31 cellular contexts compared by ENCODE assay signal in genomic region chr9:105223544-105224140, GRCh38.
"Had no signal": no experiment of that assay in that cellular context is flagged by ENCODE, and none has a peak within 500 bp of the region (broad histone marks: within the 10 kb centered on the region; RNA-seq: fewer than 3 reads in every experiment).

No MANE protein-coding gene starts in this region.

- H3K36me3 Mint-ChIP-seq: activated naive CD4-positive, alpha-beta T cell treated with anti-CD3 and anti-CD28 coated beads, Interleukin-2, amount 10 ng/mL, durations not matched to agents 7 days and 5 days had no signal

- H3K4me1 Mint-ChIP-seq: activated CD4-positive, alpha-beta memory T cell treated with anti-CD3 and anti-CD28 coated beads, Interleukin-2, amount 10 ng/mL, durations not matched to agents 7 days and 5 days; activated CD4-positive, alpha-beta T cell treated with anti-CD3 and anti-CD28 coated beads, Interleukin-2, amount 10 ng/mL, durations not matched to agents 7 days and 5 days; activated naive CD4-positive, alpha-beta T cell treated with anti-CD3 and anti-CD28 coated beads, Interleukin-2, amount 10 ng/mL, durations not matched to agents 7 days and 5 days; activated naive CD8-positive, alpha-beta T cell treated with anti-CD3 and anti-CD28 coated beads, Interleukin-2, amount 10 ng/mL, durations not matched to agents 7 days and 5 days; T-helper 17 cell had no signal

- H3K27ac Mint-ChIP-seq: activated CD4-positive, alpha-beta memory T cell treated with anti-CD3 and anti-CD28 coated beads, Interleukin-2, amount 10 ng/mL, durations not matched to agents 7 days and 5 days; activated CD4-positive, alpha-beta T cell treated with anti-CD3 and anti-CD28 coated beads, Interleukin-2, amount 10 ng/mL, durations not matched to agents 7 days and 5 days; activated naive CD4-positive, alpha-beta T cell treated with anti-CD3 and anti-CD28 coated beads, Interleukin-2, amount 10 ng/mL, durations not matched to agents 7 days and 5 days; activated naive CD4-positive, alpha-beta T cell treated with anti-CD3 and anti-CD28 coated beads, Interleukin-2, amount 50 U/mL, for 72 hours; activated naive CD8-positive, alpha-beta T cell treated with anti-CD3 and anti-CD28 coated beads, Interleukin-2, amount 10 ng/mL, durations not matched to agents 7 days and 5 days; activated T-cell treated with anti-CD3 and anti-CD28 coated beads, Interleukin-2, amount 50 U/mL, for 24 hours; activated T-cell treated with anti-CD3 and anti-CD28 coated beads, Interleukin-2, amount 50 U/mL, for 72 hours; effector memory CD8-positive, alpha-beta T cell; T-helper 17 cell; T-helper 2 cell treated with Interferon-gamma antibody and Interleukin-4, amounts not matched to agents 5 μg/mL and 100 μg/mL, for 36 hours had no signal

- H3K79me2 ChIP-seq: hepatocyte had no signal

- H3K27ac ChIP-seq: body of pancreas, esophagus squamous epithelium, gastroesophageal sphincter, heart right ventricle, hepatocyte had no signal

- DNase-seq: activated CD4-positive, alpha-beta memory T cell treated with anti-CD3 and anti-CD28 coated beads, Interleukin-2, amount 10 ng/mL, durations not matched to agents 7 days and 5 days; activated CD4-positive, alpha-beta T cell treated with anti-CD3 and anti-CD28 coated beads for 1 hour; activated CD4-positive, alpha-beta T cell treated with anti-CD3 and anti-CD28 coated beads for 4 hours; activated CD4-positive, alpha-beta T cell treated with anti-CD3 and anti-CD28 coated beads, Interleukin-2, amount 10 ng/mL, durations not matched to agents 7 days and 5 days; activated CD4-positive, alpha-beta T cell treated with anti-CD3 and anti-CD28 coated beads, Interleukin-2, amount 50 U/mL, for 4 hours; activated CD8-positive, alpha-beta memory T cell treated with anti-CD3 and anti-CD28 coated beads, Interleukin-2, amount 50 U/mL, for 48 hours; activated gamma-delta T cell; activated naive CD4-positive, alpha-beta T cell; activated naive CD4-positive, alpha-beta T cell treated with anti-CD3 and anti-CD28 coated beads, Interleukin-2, amount 10 ng/mL, durations not matched to agents 7 days and 5 days; activated naive CD8-positive, alpha-beta T cell treated with anti-CD3 and anti-CD28 coated beads, Interleukin-2, amount 10 ng/mL, durations not matched to agents 7 days and 5 days; activated T-cell treated with anti-CD3 and anti-CD28 coated beads for 4 hours; activated T-cell treated with anti-CD3 and anti-CD28 coated beads, Interleukin-2, amount 50 U/mL, for 24 hours; activated T-cell treated with anti-CD3 and anti-CD28 coated beads, Interleukin-2, amount 50 U/mL, for 72 hours; amniotic stem cell; anterior cingulate cortex; body of pancreas; caudate nucleus; cortex of kidney; dermis blood vessel endothelial cell; effector CD4-positive, alpha-beta T cell; effector memory CD8-positive, alpha-beta T cell; esophagus squamous epithelium; foreskin melanocyte; heart right ventricle; T-helper 17 cell had no signal

- H3K4me3 ChIP-seq: body of pancreas, esophagus squamous epithelium, gastroesophageal sphincter, heart right ventricle, hepatocyte had no signal

- FAIRE-seq: astrocyte, colon had no signal

- H3K4me1 ChIP-seq: body of pancreas, esophagus squamous epithelium, gastroesophageal sphincter, heart right ventricle had no signal

- H2AFZ ChIP-seq: hepatocyte had no signal

- H3K9me3 ChIP-seq: body of pancreas had no signal

- ATAC-seq: activated naive CD4-positive, alpha-beta T cell treated with anti-CD3 and anti-CD28 coated beads, Interleukin-2, amount 50 U/mL, for 72 hours; activated T-cell treated with anti-CD3 and anti-CD28 coated beads, Interleukin-2, amount 50 U/mL, for 72 hours; body of pancreas; effector memory CD8-positive, alpha-beta T cell; gastroesophageal sphincter; heart right ventricle; T-helper 17 cell had no signal

- H3K36me3 ChIP-seq: esophagus squamous epithelium, gastroesophageal sphincter, heart right ventricle had no signal

- H3K4me3 Mint-ChIP-seq: activated CD4-positive, alpha-beta memory T cell treated with anti-CD3 and anti-CD28 coated beads, Interleukin-2, amount 10 ng/mL, durations not matched to agents 7 days and 5 days; activated CD4-positive, alpha-beta T cell treated with anti-CD3 and anti-CD28 coated beads, Interleukin-2, amount 10 ng/mL, durations not matched to agents 7 days and 5 days; activated naive CD4-positive, alpha-beta T cell treated with anti-CD3 and anti-CD28 coated beads, Interleukin-2, amount 10 ng/mL, durations not matched to agents 7 days and 5 days; activated naive CD8-positive, alpha-beta T cell treated with anti-CD3 and anti-CD28 coated beads, Interleukin-2, amount 10 ng/mL, durations not matched to agents 7 days and 5 days; activated T-cell treated with anti-CD3 and anti-CD28 coated beads, Interleukin-2, amount 50 U/mL, for 24 hours; activated T-cell treated with anti-CD3 and anti-CD28 coated beads, Interleukin-2, amount 50 U/mL, for 72 hours; effector memory CD8-positive, alpha-beta T cell; T-helper 17 cell; T-helper 2 cell treated with Interferon-gamma antibody and Interleukin-4, amounts not matched to agents 5 μg/mL and 100 μg/mL, for 36 hours had no signal

- H3K4me2 ChIP-seq: hepatocyte had no signal

- H3K27me3 ChIP-seq: body of pancreas, esophagus squamous epithelium, gastroesophageal sphincter, heart right ventricle, hepatocyte had no signal
